In the genomic region with DNA sequence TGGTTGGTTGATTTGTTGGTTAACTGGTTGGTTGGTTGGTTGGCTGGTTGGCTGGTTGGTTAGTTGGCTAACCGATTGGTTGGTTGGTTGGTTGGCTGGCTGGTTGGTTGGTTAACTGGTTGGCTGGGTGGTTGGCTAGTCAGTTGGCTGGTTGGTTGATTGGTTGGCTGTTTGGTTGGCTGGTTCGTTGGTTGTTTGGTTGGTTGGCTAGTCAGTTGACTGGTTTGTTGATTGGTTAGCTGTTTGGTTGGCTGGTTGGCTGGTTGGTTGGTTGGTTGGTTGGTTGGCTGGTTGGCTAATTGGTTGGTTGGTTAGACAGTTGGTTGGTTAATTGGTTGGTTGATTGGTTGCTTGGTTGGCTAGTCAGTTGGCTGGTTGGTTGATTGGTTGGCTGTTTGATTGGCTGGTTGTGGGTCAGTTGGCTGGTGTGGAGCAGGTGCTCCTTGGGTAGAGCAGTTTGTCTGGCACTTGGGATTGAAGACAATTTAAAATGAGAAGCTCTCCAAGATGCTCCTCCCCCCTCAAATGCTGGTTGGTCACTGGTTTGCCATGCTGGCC, we compare ENCODE assay signal across 1 cellular context.
TF ChIP-seq lines count a peak whose summit lies in the region.

No MANE protein-coding gene starts in this region.

TF ChIP-seq in K562, 482 proteins besides CTCF, POLR2A, EP300 and RAD21:
- TF ChIP-seq SRF (CRISPR knock-in tag; IDR thresholded peaks at IDR 0.05), result no peak
- TF ChIP-seq FUS (optimal IDR thresholded peaks at IDR 0.05; ENCODE audit: low read depth, low read length), result no peak
- no peak for TF ChIP-seq MYNN (IDR thresholded peaks at IDR 0.05)
- TF ChIP-seq MYNN (CRISPR knock-in tag; IDR thresholded peaks at IDR 0.05), result no peak
- TF ChIP-seq, protein P1, sequence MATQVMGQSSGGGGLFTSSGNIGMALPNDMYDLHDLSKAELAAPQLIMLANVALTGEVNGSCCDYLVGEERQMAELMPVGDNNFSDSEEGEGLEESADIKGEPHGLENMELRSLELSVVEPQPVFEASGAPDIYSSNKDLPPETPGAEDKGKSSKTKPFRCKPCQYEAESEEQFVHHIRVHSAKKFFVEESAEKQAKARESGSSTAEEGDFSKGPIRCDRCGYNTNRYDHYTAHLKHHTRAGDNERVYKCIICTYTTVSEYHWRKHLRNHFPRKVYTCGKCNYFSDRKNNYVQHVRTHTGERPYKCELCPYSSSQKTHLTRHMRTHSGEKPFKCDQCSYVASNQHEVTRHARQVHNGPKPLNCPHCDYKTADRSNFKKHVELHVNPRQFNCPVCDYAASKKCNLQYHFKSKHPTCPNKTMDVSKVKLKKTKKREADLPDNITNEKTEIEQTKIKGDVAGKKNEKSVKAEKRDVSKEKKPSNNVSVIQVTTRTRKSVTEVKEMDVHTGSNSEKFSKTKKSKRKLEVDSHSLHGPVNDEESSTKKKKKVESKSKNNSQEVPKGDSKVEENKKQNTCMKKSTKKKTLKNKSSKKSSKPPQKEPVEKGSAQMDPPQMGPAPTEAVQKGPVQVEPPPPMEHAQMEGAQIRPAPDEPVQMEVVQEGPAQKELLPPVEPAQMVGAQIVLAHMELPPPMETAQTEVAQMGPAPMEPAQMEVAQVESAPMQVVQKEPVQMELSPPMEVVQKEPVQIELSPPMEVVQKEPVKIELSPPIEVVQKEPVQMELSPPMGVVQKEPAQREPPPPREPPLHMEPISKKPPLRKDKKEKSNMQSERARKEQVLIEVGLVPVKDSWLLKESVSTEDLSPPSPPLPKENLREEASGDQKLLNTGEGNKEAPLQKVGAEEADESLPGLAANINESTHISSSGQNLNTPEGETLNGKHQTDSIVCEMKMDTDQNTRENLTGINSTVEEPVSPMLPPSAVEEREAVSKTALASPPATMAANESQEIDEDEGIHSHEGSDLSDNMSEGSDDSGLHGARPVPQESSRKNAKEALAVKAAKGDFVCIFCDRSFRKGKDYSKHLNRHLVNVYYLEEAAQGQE (CRISPR knock-in tag; IDR thresholded peaks at IDR 0.05; ENCODE audit: low read depth), result no peak
- TF ChIP-seq DACH1 (IDR thresholded peaks at IDR 0.05; ENCODE audit: partially characterized antibody), result no peak
- 0 out of 2 replicates have a peak, but pooled peaks have one; percentile 48 for TF ChIP-seq ZBTB26 (CRISPR knock-in tag; IDR thresholded peaks at IDR 0.05)
- peak; percentile 97 for TF ChIP-seq HMBOX1 (IDR thresholded peaks at IDR 0.05)
- TF ChIP-seq SRSF7 (optimal IDR thresholded peaks at IDR 0.05; ENCODE audit: low read depth, low read length), result no peak
- TF ChIP-seq SIN3B (IDR thresholded peaks at IDR 0.05; ENCODE audit: low read depth), result no peak
- TF ChIP-seq NR0B1 (IDR thresholded peaks at IDR 0.05; ENCODE audit: partially characterized antibody), result no peak
- 0 out of 2 replicates have a peak, but pooled peaks have one; percentile 24 for TF ChIP-seq OTX1 (CRISPR knock-in tag; IDR thresholded peaks at IDR 0.05)
- TF ChIP-seq THRAP3 (IDR thresholded peaks at IDR 0.05; ENCODE audit: borderline replicate concordance), result no peak
- 0 out of 2 replicates have a peak, but pooled peaks have one; percentile 16 for TF ChIP-seq EHMT2 (IDR thresholded peaks at IDR 0.05)
- TF ChIP-seq NR1H2 (CRISPR knock-in tag; IDR thresholded peaks at IDR 0.05), result no peak
- TF ChIP-seq, protein P2, sequence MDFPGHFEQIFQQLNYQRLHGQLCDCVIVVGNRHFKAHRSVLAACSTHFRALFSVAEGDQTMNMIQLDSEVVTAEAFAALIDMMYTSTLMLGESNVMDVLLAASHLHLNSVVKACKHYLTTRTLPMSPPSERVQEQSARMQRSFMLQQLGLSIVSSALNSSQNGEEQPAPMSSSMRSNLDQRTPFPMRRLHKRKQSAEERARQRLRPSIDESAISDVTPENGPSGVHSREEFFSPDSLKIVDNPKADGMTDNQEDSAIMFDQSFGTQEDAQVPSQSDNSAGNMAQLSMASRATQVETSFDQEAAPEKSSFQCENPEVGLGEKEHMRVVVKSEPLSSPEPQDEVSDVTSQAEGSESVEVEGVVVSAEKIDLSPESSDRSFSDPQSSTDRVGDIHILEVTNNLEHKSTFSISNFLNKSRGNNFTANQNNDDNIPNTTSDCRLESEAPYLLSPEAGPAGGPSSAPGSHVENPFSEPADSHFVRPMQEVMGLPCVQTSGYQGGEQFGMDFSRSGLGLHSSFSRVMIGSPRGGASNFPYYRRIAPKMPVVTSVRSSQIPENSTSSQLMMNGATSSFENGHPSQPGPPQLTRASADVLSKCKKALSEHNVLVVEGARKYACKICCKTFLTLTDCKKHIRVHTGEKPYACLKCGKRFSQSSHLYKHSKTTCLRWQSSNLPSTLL (IDR thresholded peaks at IDR 0.05), result no peak
- TF ChIP-seq ZSCAN29 (IDR thresholded peaks at IDR 0.05), result no peak
- TF ChIP-seq FOS (IDR thresholded peaks at IDR 0.05; ENCODE audit: extremely low read depth, insufficient read length), result no peak
- no peak for TF ChIP-seq NEUROD1 (IDR thresholded peaks at IDR 0.05; ENCODE audit: borderline replicate concordance, low read depth, low read length, partially characterized antibody)
- no peak for TF ChIP-seq MAFG (tag; conservative IDR thresholded peaks at IDR 0.05)
